Comparison of ENCODE assay signal across 22 cellular contexts in genomic region chr12:124659003-124659402, GRCh38.
A peak's percentile ranks its signal among the peaks of the same experiment; 100 is the strongest.
DNase-seq lines count a peak whose midpoint lies in the region; ATAC-seq, FAIRE-seq and TF ChIP-seq lines count a peak whose summit lies in the region.
"Had no signal": no experiment of that assay in that cellular context is flagged by ENCODE, and none has a peak within 500 bp of the region (broad histone marks: within the 10 kb centered on the region; RNA-seq: fewer than 3 reads in every experiment).

No MANE protein-coding gene starts in this region.

- 36% methylated on average over 4 of the region's 4 CpGs for WGBS in K562 (ENCODE audit: insufficient coverage, low coverage, missing lambda C conversion rate)

- H3K36me3 Mint-ChIP-seq in nephron (ENCODE audit: low read depth): peaks cover 7% of the 10 kb centered on the region
- H3K36me3 Mint-ChIP-seq: CD4-positive, CD25-positive, alpha-beta regulatory T cell had no signal

- CTCF ChIA-PET in HEK293 (lab: Yijun Ruan, JAX) (interaction anchor here (1.0 kb wide), 1 partner anchor 109 kb away, joined by 3 read pairs; no protein-coding TSS in a partner anchor), K562 (lab: Yijun Ruan, JAX; ENCODE audit: low intra/inter-chr PET ratio) (no interaction called here)

- H3K4me3 ChIP-seq in HEK293 (ENCODE audit: low read depth, low read length) (no peak overlapping the region), K562 (no peak overlapping the region)
- H3K4me3 ChIP-seq: BLaER1, GM12878 had no signal

- H3K27ac ChIP-seq in HEK293 (ENCODE audit: extremely low read depth, low read depth, low read length) (no peak overlapping the region), K562 (ENCODE audit: extremely low read depth, low read depth, low read length) (no peak overlapping the region)
- H3K27ac ChIP-seq: BLaER1 had no signal

- no peak for ATAC-seq in K562
- ATAC-seq in stimulated activated naive CD8-positive, alpha-beta T cell treated with anti-CD3 and anti-CD28 coated beads, Interleukin-15, amount 100 ng/mL, for 72 hours: no peak
- ATAC-seq: GM12878 had no signal

- intact Hi-C loops in K562 (cut with micrococcal nuclease): no loop called here

- no peaks in the 10 kb centered on the region for H3K9me1 ChIP-seq in K562 (ENCODE audit: control insufficient read depth, insufficient read depth, low read length)

- H3K27ac Mint-ChIP-seq in nephron: peak overlapping the region; percentile 14 to 88 (median 59)
- no peak overlapping the region for H3K27ac Mint-ChIP-seq in stimulated activated naive CD8-positive, alpha-beta T cell treated with anti-CD3 and anti-CD28 coated beads, Interleukin-15, amount 100 ng/mL, for 72 hours
- H3K27ac Mint-ChIP-seq: CD4-positive, alpha-beta memory T cell; CD4-positive, CD25-positive, alpha-beta regulatory T cell had no signal

- TF ChIP-seq EP300 in K562 (IDR thresholded peaks at IDR 0.05; ENCODE audit: low read length): no peak

- no peak overlapping the region for H3K4me2 ChIP-seq in K562 (ENCODE audit: insufficient read depth, low read length)
- H3K4me2 ChIP-seq: BLaER1 had no signal

- TF ChIP-seq CTCF in HEK293 (tag by site-specific recombination; IDR thresholded peaks at IDR 0.05) (no peak), K562 (IDR thresholded peaks at IDR 0.05 in 2 of 3, conservative IDR thresholded peaks at IDR 0.05 in 1 of 3; ENCODE audit: insufficient read depth in 2 of 3, low read depth in 1 of 3, low read length in 3 of 3) (no peak), nephron (IDR thresholded peaks at IDR 0.05; ENCODE audit: unreplicated experiment in 3 of 3) (no peak)

- no peak for TF ChIP-seq POLR2A in K562 (conservative IDR thresholded peaks at IDR 0.05)

- no peak overlapping the region for H3K9ac ChIP-seq in K562 (ENCODE audit: insufficient read depth in 1 of 2, low read depth in 2 of 2, low read length in 2 of 2)
- H3K9ac ChIP-seq: BLaER1 had no signal

- H3K9me3 ChIP-seq in HEK293 (ENCODE audit: control insufficient read depth, insufficient read depth, low read depth, low read length): no peaks in the 10 kb centered on the region
- H3K9me3 ChIP-seq in K562 (replicated peaks; ENCODE audit: control insufficient read depth, insufficient read depth, low read depth, low read length): no peaks in the 10 kb centered on the region; the same call in 1 of the 2 replicates
- H3K9me3 ChIP-seq: BE2C, BLaER1 had no signal

- H3K4me1 Mint-ChIP-seq in nephron: peaks cover 43% of the 10 kb centered on the region
- peaks cover 6% of the 10 kb centered on the region for H3K4me1 Mint-ChIP-seq in stimulated activated naive CD8-positive, alpha-beta T cell treated with anti-CD3 and anti-CD28 coated beads, Interleukin-15, amount 100 ng/mL, for 72 hours
- H3K4me1 Mint-ChIP-seq: CD4-positive, alpha-beta memory T cell; CD8-positive, alpha-beta memory T cell had no signal

- BruUV-seq in K562 (replicated peaks; lab: Mats Ljungman, UMichigan): no TSS peak

- no peak for DNase-seq in K562 (ENCODE audit: extremely low read depth in 1 of 4, low spot score in 3 of 4)
- no peak for DNase-seq in stimulated activated naive CD8-positive, alpha-beta T cell treated with anti-CD3 and anti-CD28 coated beads, Interleukin-15, amount 100 ng/mL, for 72 hours
- no peak for DNase-seq in amygdala (lab: John Stamatoyannopoulos, UW)
- DNase-seq: 8988T; ACHN; BE2C; C1 segment of cervical spinal cord; CD4-positive, alpha-beta memory T cell; CD4-positive, CD25-positive, alpha-beta regulatory T cell; CD8-positive, alpha-beta memory T cell; COR-L47; DMS153; DND-41; EL; GDM1 had no signal

- no peak for FAIRE-seq in K562 (lab: Jason Lieb, UNC)
- FAIRE-seq: A204.1, GM12878, GM12892, GM18507 had no signal

- H3K27me3 Mint-ChIP-seq in nephron (ENCODE audit: low read depth): peaks cover 33% of the 10 kb centered on the region
- H3K27me3 Mint-ChIP-seq in stimulated activated naive CD8-positive, alpha-beta T cell treated with anti-CD3 and anti-CD28 coated beads, Interleukin-15, amount 100 ng/mL, for 72 hours: no peaks in the 10 kb centered on the region

- H3K36me3 ChIP-seq in HEK293 (ENCODE audit: control insufficient read depth in 2 of 2, insufficient read depth in 1 of 2, low read length in 2 of 2) (no peaks in the 10 kb centered on the region), K562 (ENCODE audit: control insufficient read depth, insufficient read depth, low read length) (no peaks in the 10 kb centered on the region)
- H3K36me3 ChIP-seq: BE2C, BLaER1 had no signal

- H3K9me3 Mint-ChIP-seq in nephron: peaks cover 6% of the 10 kb centered on the region
- no peaks in the 10 kb centered on the region for H3K9me3 Mint-ChIP-seq in stimulated activated naive CD8-positive, alpha-beta T cell treated with anti-CD3 and anti-CD28 coated beads, Interleukin-15, amount 100 ng/mL, for 72 hours

- H3K4me1 ChIP-seq in HEK293 (ENCODE audit: control insufficient read depth, insufficient read depth, low read length): no peaks in the 10 kb centered on the region
- peaks cover 0 to 20% of the 10 kb centered on the region in 2 experiments; a peak in 3 of 5 replicates for H3K4me1 ChIP-seq in K562 (replicated peaks in 1 of 2; ENCODE audit: control insufficient read depth in 2 of 2, insufficient read depth in 2 of 2, low read length in 2 of 2)

- H3K79me2 ChIP-seq in K562 (ENCODE audit: control insufficient read depth, insufficient read depth, low read length): no peaks in the 10 kb centered on the region

- POLR2A ChIA-PET in HEK293 (lab: Yijun Ruan, JAX) (no interaction called here), K562 (lab: Yijun Ruan, JAX) (interaction anchor here (0.6 kb wide), 1 partner anchor 85 kb away, joined by 3 read pairs; no protein-coding TSS in a partner anchor)

- H3K4me3 Mint-ChIP-seq in nephron: no peak overlapping the region
- H3K4me3 Mint-ChIP-seq in stimulated activated naive CD8-positive, alpha-beta T cell treated with anti-CD3 and anti-CD28 coated beads, Interleukin-15, amount 100 ng/mL, for 72 hours: no peak overlapping the region
- H3K4me3 Mint-ChIP-seq: CD4-positive, alpha-beta memory T cell; CD8-positive, alpha-beta memory T cell had no signal

- no peaks in the 10 kb centered on the region; the same call in 1 of the 2 replicates for H4K20me1 ChIP-seq in K562 (replicated peaks; ENCODE audit: control insufficient read depth, insufficient read depth, low read length)
- H4K20me1 ChIP-seq: BLaER1 had no signal

- in situ Hi-C loops in K562 (cut with MboI): no loop called here

- TF ChIP-seq RAD21 in K562 (CRISPR knock-in tag; conservative IDR thresholded peaks at IDR 0.05 in 1 of 2, IDR thresholded peaks at IDR 0.05 in 1 of 2): no peak

- no peak overlapping the region for H2AFZ ChIP-seq in K562 (ENCODE audit: low read depth, low read length)

- peaks cover 17 to 47% of the 10 kb centered on the region in 2 experiments; a peak in 4 of 5 replicates for H3K27me3 ChIP-seq in K562 (ENCODE audit: control insufficient read depth in 2 of 2, insufficient read depth in 2 of 2, low read length in 2 of 2)
- H3K27me3 ChIP-seq: BE2C, BLaER1 had no signal

TF ChIP-seq in HEK293, 187 proteins besides CTCF, POLR2A, EP300 and RAD21 (continues in another document):
- TF ChIP-seq ZNF146 (tag by site-specific recombination; IDR thresholded peaks at IDR 0.05): peak; percentile 90

TF ChIP-seq in K562, 482 proteins besides CTCF, POLR2A, EP300 and RAD21:
- TF ChIP-seq ZNF146 (CRISPR knock-in tag; IDR thresholded peaks at IDR 0.05; ENCODE audit: unreplicated experiment): peak; percentile 87
- no peak for TF ChIP-seq ZNF717 (CRISPR knock-in tag; IDR thresholded peaks at IDR 0.05)
- TF ChIP-seq TOE1 (IDR thresholded peaks at IDR 0.05; ENCODE audit: borderline replicate concordance): no peak
- no peak for TF ChIP-seq TOE1 (CRISPR knock-in tag; IDR thresholded peaks at IDR 0.05; ENCODE audit: borderline replicate concordance, low read depth)
- TF ChIP-seq RBM25 (IDR thresholded peaks at IDR 0.05; ENCODE audit: low read depth, low read length, severe bottlenecking): peak; percentile 36
- TF ChIP-seq KDM1A (IDR thresholded peaks at IDR 0.05): 0 out of 4 replicates have a peak, but pooled peaks have one; percentile 8 to 24

Comparison
In these comparisons a context has a peak if more than half of its experiments do, and no peak if none do; other contexts are left out.
1. H3K27ac Mint-ChIP-seq: peak in nephron (3 of 3); none in stimulated activated naive CD8-positive, alpha-beta T cell treated with anti-CD3 and anti-CD28 coated beads, Interleukin-15, amount 100 ng/mL, for 72 hours (0 of 2).
2. Of the 44 proteins assayed by ChIP-seq in both K562 and HEK293: peak only in K562: none; only in HEK293: none; in both: ZNF146; in neither: 43.